17 cellular contexts compared by ENCODE assay signal in genomic region chr16:87470332-87470731, GRCh38. TPM values are rescaled to one million over a fixed set of nuclear protein-coding genes. Genes with fewer than 3 reads are reported as not detected.
DNase-seq lines count a peak whose midpoint lies in the region; ATAC-seq and TF ChIP-seq lines count a peak whose summit lies in the region.
"Had no signal": no experiment of that assay in that cellular context is flagged by ENCODE, and none has a peak within 500 bp of the region (broad histone marks: within the 10 kb centered on the region; RNA-seq: fewer than 3 reads in every experiment).

No MANE protein-coding gene starts in this region.

- POLR2A ChIA-PET in HEK293 (lab: Yijun Ruan, JAX): interaction anchor here (1.1 kb wide), 1 partner anchor 112 kb away, joined by 4 read pairs; no protein-coding TSS in a partner anchor

- H3K27ac ChIP-seq in HEK293 (ENCODE audit: extremely low read depth, low read depth, low read length): no peak overlapping the region

- no peaks in the 10 kb centered on the region for H3K9me3 Mint-ChIP-seq in osteocyte (ENCODE audit: unreplicated experiment)
- H3K9me3 Mint-ChIP-seq: T-cell had no signal

- peak overlapping the region; percentile 91 for H3K27ac Mint-ChIP-seq in osteocyte (ENCODE audit: unreplicated experiment)
- H3K27ac Mint-ChIP-seq: T-cell had no signal

- ATAC-seq in HG02588 (IDR thresholded peaks at IDR 0.05; ENCODE audit: unreplicated experiment): no peak
- ATAC-seq: HepG2, Right ventricle myocardium inferior, T-cell had no signal

- DNase-seq in D341Med (ENCODE audit: low spot score) (peak; percentile 69), amniotic epithelial cell (ENCODE audit: low read depth) (peak; percentile 67), osteocyte (ENCODE audit: extremely low spot score, unreplicated experiment) (no peak), NCI-H146 treated with DMSO at 0.1 percent for 48 hours (lab: John Stamatoyannopoulos, UW; ENCODE audit: unreplicated experiment) (no peak), NCI-H2081 (lab: John Stamatoyannopoulos, UW) (no peak)
- DNase-seq: ACHN, BE2C, DMS153, NCI-H2029 treated with DMSO at 0.1 percent for 48 hours, NCI-H2227 treated with DMSO at 0.1 percent for 48 hours, NCI-H526 treated with DMSO at 0.1 percent for 48 hours, T-cell had no signal

- peaks cover 11% of the 10 kb centered on the region for H3K36me3 Mint-ChIP-seq in osteocyte (ENCODE audit: unreplicated experiment)

- peaks cover 39% of the 10 kb centered on the region for H3K4me1 ChIP-seq in HEK293 (ENCODE audit: control insufficient read depth, insufficient read depth, low read length)

- no peaks in the 10 kb centered on the region for H3K27me3 Mint-ChIP-seq in osteocyte (ENCODE audit: unreplicated experiment)
- H3K27me3 Mint-ChIP-seq: T-cell had no signal

- H3K4me1 Mint-ChIP-seq in osteocyte (ENCODE audit: unreplicated experiment): peaks cover 81% of the 10 kb centered on the region

- no peaks in the 10 kb centered on the region for H3K9me3 ChIP-seq in HEK293 (ENCODE audit: control insufficient read depth, insufficient read depth, low read depth, low read length)
- H3K9me3 ChIP-seq: BE2C had no signal

- H3K4me3 ChIP-seq in HEK293 (ENCODE audit: low read depth, low read length): no peak overlapping the region
- H3K4me3 ChIP-seq: SK-N-MC had no signal

- CTCF ChIA-PET in HEK293 (lab: Yijun Ruan, JAX): interaction anchor here (0.6 to 2.1 kb wide), 3 partner anchors 9 to 1714 kb away, joined by 3 to 10 read pairs (median 6); no protein-coding TSS in a partner anchor

- no peak for TF ChIP-seq CTCF in HEK293 (tag by site-specific recombination; IDR thresholded peaks at IDR 0.05)
- no peak for TF ChIP-seq CTCF in osteocyte (IDR thresholded peaks at IDR 0.05)

- H3K36me3 ChIP-seq in HEK293 (ENCODE audit: control insufficient read depth in 2 of 2, insufficient read depth in 1 of 2, low read length in 2 of 2): peaks cover 3 to 12% of the 10 kb centered on the region in 2 experiments; a peak in 2 of 3 replicates
- H3K36me3 ChIP-seq: BE2C had no signal

- H3K4me3 Mint-ChIP-seq in osteocyte (ENCODE audit: unreplicated experiment): no peak overlapping the region
- H3K4me3 Mint-ChIP-seq: T-cell had no signal

TF ChIP-seq in HEK293, 187 proteins besides CTCF, POLR2A, EP300 and RAD21:
- TF ChIP-seq IKZF3 (tag by site-specific recombination; IDR thresholded peaks at IDR 0.05) (peak; percentile 50), INSM2 (tag by site-specific recombination; IDR thresholded peaks at IDR 0.05) (no peak), SP7 (tag by site-specific recombination; IDR thresholded peaks at IDR 0.05) (0 out of 2 replicates have a peak, but pooled peaks have one; percentile 14), GLIS1 (tag by site-specific recombination; IDR thresholded peaks at IDR 0.05) (peak; percentile 17; the same call in 1 of the 2 replicates)

RNA-seq across cellular contexts. Expression of gene ZCCHC14, which starts 22.5 kb away (rescaled TPM):
- total RNA-seq in osteocyte: 44.8 and 47.7 TPM in 2 replicates

Comparison
In these comparisons a context has a peak if more than half of its experiments do, and no peak if none do; other contexts are left out.
1. DNase-seq: peak in D341Med (single experiment) and amniotic epithelial cell (single experiment); none in osteocyte (single experiment), NCI-H146 treated with DMSO at 0.1 percent for 48 hours (single experiment) and NCI-H2081 (0 of 2).